ENCODE assay signal across 13 cellular contexts in genomic region chrX:153725832-153726285, GRCh38. TPM values are rescaled to one million over a fixed set of nuclear protein-coding genes. Genes with fewer than 3 reads are reported as not detected.
DNase-seq lines count a peak whose midpoint lies in the region; ATAC-seq, FAIRE-seq and TF ChIP-seq lines count a peak whose summit lies in the region.
"Had no signal": no experiment of that assay in that cellular context is flagged by ENCODE, and none has a peak within 500 bp of the region (broad histone marks: within the 10 kb centered on the region; RNA-seq: fewer than 3 reads in every experiment).

No MANE protein-coding gene starts in this region.

- FAIRE-seq in urothelium cell line (lab: Jason Lieb, UNC): no peak

- no peak overlapping the region for H3K9ac ChIP-seq in mammary epithelial cell (ENCODE audit: insufficient read depth, low read length)

- no peak overlapping the region for H3K27ac Mint-ChIP-seq in stimulated activated naive CD8-positive, alpha-beta T cell treated with anti-CD3 and anti-CD28 coated beads, Interleukin-15, Interleukin-2, amounts not matched to agents 100 ng/mL and 50 ng/mL, for 24 hours
- peak overlapping the region in 4 of 10 donors; percentile 41 to 86 (median 60) for H3K27ac Mint-ChIP-seq in naive thymus-derived CD8-positive, alpha-beta T cell

- no peak for DNase-seq in stimulated activated naive CD8-positive, alpha-beta T cell treated with anti-CD3 and anti-CD28 coated beads, Interleukin-15, Interleukin-2, amounts not matched to agents 100 U/mL and 50 U/mL, for 24 hours
- DNase-seq in mammary epithelial cell (no peak), urothelium cell line (ENCODE audit: low spot score) (no peak), NAMALWA (ENCODE audit: low spot score) (no peak)
- peak in 1 of 10 donors; percentile 15 for DNase-seq in naive thymus-derived CD8-positive, alpha-beta T cell
- no peak for DNase-seq in activated CD4-positive, alpha-beta T cell treated with anti-CD3 and anti-CD28 coated beads, Interleukin-2, amount 50 U/mL, for 1 hour
- DNase-seq: activated CD8-positive, alpha-beta memory T cell treated with anti-CD3 and anti-CD28 coated beads for 24 hours; NCI-H2029; stimulated activated CD4-positive, alpha-beta T cell treated with anti-CD3 and anti-CD28 coated beads, Interleukin-4, amount 100 ng/mL, for 1 hour had no signal

- peak overlapping the region; percentile 60 for H3K4me2 ChIP-seq in mammary epithelial cell (ENCODE audit: insufficient read depth, low read depth, low read length)

- H3K36me3 ChIP-seq in mammary epithelial cell (ENCODE audit: insufficient read depth, low read length): no peaks in the 10 kb centered on the region

- H3K4me1 ChIP-seq in mammary epithelial cell (ENCODE audit: insufficient read depth, low read length): peaks cover 30% of the 10 kb centered on the region

- CTCF ChIA-PET in mammary epithelial cell (lab: Charles Lee; ENCODE audit: low non-redundant PET): no interaction called here

- peaks cover 28% of the 10 kb centered on the region for H3K4me1 Mint-ChIP-seq in stimulated activated naive CD8-positive, alpha-beta T cell treated with anti-CD3 and anti-CD28 coated beads, Interleukin-15, Interleukin-2, amounts not matched to agents 100 ng/mL and 50 ng/mL, for 24 hours (ENCODE audit: low read depth)
- peaks cover 3 to 42% (median 32%) of the 10 kb centered on the region in 4 donors for H3K4me1 Mint-ChIP-seq in naive thymus-derived CD8-positive, alpha-beta T cell

- H3K36me3 Mint-ChIP-seq in stimulated activated naive CD8-positive, alpha-beta T cell treated with anti-CD3 and anti-CD28 coated beads, Interleukin-15, Interleukin-2, amounts not matched to agents 100 ng/mL and 50 ng/mL, for 24 hours (ENCODE audit: low read depth): peaks cover 8% of the 10 kb centered on the region
- peaks cover 0 to 14% (median 4%) of the 10 kb centered on the region in 3 donors for H3K36me3 Mint-ChIP-seq in naive thymus-derived CD8-positive, alpha-beta T cell

- H3K27me3 ChIP-seq in mammary epithelial cell (ENCODE audit: insufficient read depth, low read length): no peaks in the 10 kb centered on the region

- H3K4me3 ChIP-seq in mammary epithelial cell (replicated peaks in 1 of 3; ENCODE audit: insufficient read depth in 1 of 3, low read depth in 2 of 3, low read length in 3 of 3): no peak overlapping the region

- POLR2A ChIA-PET in naive thymus-derived CD8-positive, alpha-beta T cell (lab: Charles Lee): interaction anchor here (1.1 to 1.4 kb wide), 2 partner anchors 14 to 187 kb away, joined by 3 to 4 read pairs; no protein-coding TSS in a partner anchor

- TF ChIP-seq CTCF in mammary epithelial cell (conservative IDR thresholded peaks at IDR 0.05 in 1 of 2, IDR thresholded peaks at IDR 0.05 in 1 of 2; ENCODE audit: extremely low read depth in 1 of 2, insufficient read depth in 1 of 2, low read depth in 1 of 2, low read length in 2 of 2): no peak

- H3K79me2 ChIP-seq in mammary epithelial cell (ENCODE audit: insufficient read depth, low read length): peaks cover 30% of the 10 kb centered on the region

- intact Hi-C loops in mammary epithelial cell (cut with micrococcal nuclease): no loop called here

- peak overlapping the region; percentile 54 for H3K4me3 Mint-ChIP-seq in stimulated activated naive CD8-positive, alpha-beta T cell treated with anti-CD3 and anti-CD28 coated beads, Interleukin-15, Interleukin-2, amounts not matched to agents 100 ng/mL and 50 ng/mL, for 24 hours
- H3K4me3 Mint-ChIP-seq in naive thymus-derived CD8-positive, alpha-beta T cell: peak overlapping the region in 9 of 10 donors; percentile 29 to 86 (median 68)

- no peaks in the 10 kb centered on the region for H3K9me3 ChIP-seq in mammary epithelial cell (replicated peaks; ENCODE audit: insufficient read depth, low read length)

- 88% methylated on average over 16 of the region's 35 CpGs for WGBS in mammary epithelial cell (ENCODE audit: low coverage, missing lambda C conversion rate)

- H3K9me3 Mint-ChIP-seq in stimulated activated naive CD8-positive, alpha-beta T cell treated with anti-CD3 and anti-CD28 coated beads, Interleukin-15, Interleukin-2, amounts not matched to agents 100 ng/mL and 50 ng/mL, for 24 hours: no peaks in the 10 kb centered on the region
- H3K9me3 Mint-ChIP-seq in naive thymus-derived CD8-positive, alpha-beta T cell: no peaks in the 10 kb centered on the region

- H3K27me3 Mint-ChIP-seq in stimulated activated naive CD8-positive, alpha-beta T cell treated with anti-CD3 and anti-CD28 coated beads, Interleukin-15, Interleukin-2, amounts not matched to agents 100 ng/mL and 50 ng/mL, for 24 hours: no peaks in the 10 kb centered on the region
- H3K27me3 Mint-ChIP-seq in naive thymus-derived CD8-positive, alpha-beta T cell: no peaks in the 10 kb centered on the region

- BruUV-seq in mammary epithelial cell (replicated peaks; lab: Mats Ljungman, UMichigan): no TSS peak

- H4K20me1 ChIP-seq in mammary epithelial cell (ENCODE audit: insufficient read depth, low read length): no peaks in the 10 kb centered on the region

- dilution Hi-C loops in mammary epithelial cell (cut with HindIII; ENCODE audit: low sequenced_read_pairs): no loop called here

- in situ Hi-C loops in mammary epithelial cell (cut with MboI; ENCODE audit: low sequenced_read_pairs in 2 of 2): no loop called here

- H2AFZ ChIP-seq in mammary epithelial cell (ENCODE audit: low read depth, low read length): peak overlapping the region; percentile 60

- no peak overlapping the region for H3K27ac ChIP-seq in mammary epithelial cell (ENCODE audit: insufficient read depth, low read depth, low read length)

- no peak for ATAC-seq in stimulated activated naive CD8-positive, alpha-beta T cell treated with anti-CD3 and anti-CD28 coated beads, Interleukin-15, Interleukin-2, amounts not matched to agents 100 U/mL and 50 U/mL, for 24 hours
- ATAC-seq in naive thymus-derived CD8-positive, alpha-beta T cell: no peak
- ATAC-seq in HG02759 (IDR thresholded peaks at IDR 0.05; ENCODE audit: unreplicated experiment): no peak

RNA-seq across cellular contexts. Expression of gene ABCD1, which starts 1.2 kb away (rescaled TPM):
- 1 to 10 TPM; 4.0 to 5.7 TPM for total RNA-seq in mammary epithelial cell
- polyA plus RNA-seq in mammary epithelial cell: 1.7 TPM
- polyA minus RNA-seq in mammary epithelial cell: 22.6 TPM
- 1 to 10 TPM; 5.8 to 7.3 TPM for total RNA-seq in naive thymus-derived CD8-positive, alpha-beta T cell
- 1 to 10 TPM; 1.1 to 2.1 (median 2.0) TPM for polyA plus RNA-seq in naive thymus-derived CD8-positive, alpha-beta T cell

RNA-seq across cellular contexts. Expression of gene BCAP31, which starts 1.7 kb away (rescaled TPM):
- 100 to 1,000 TPM; 156 to 277 TPM for total RNA-seq in mammary epithelial cell
- 256 TPM for polyA plus RNA-seq in mammary epithelial cell
- 371 TPM for polyA minus RNA-seq in mammary epithelial cell
- total RNA-seq in naive thymus-derived CD8-positive, alpha-beta T cell: 100 to 1,000 TPM; 108 to 118 TPM
- 100 to 1,000 TPM; 298 to 328 (median 319) TPM for polyA plus RNA-seq in naive thymus-derived CD8-positive, alpha-beta T cell

RNA-seq across cellular contexts. Expression of gene SLC6A8, which starts 38.1 kb away (rescaled TPM):
- 10 to 100 TPM; 20.5 to 99.2 TPM for total RNA-seq in mammary epithelial cell
- polyA plus RNA-seq in mammary epithelial cell: 82.3 TPM
- polyA minus RNA-seq in mammary epithelial cell: 178 TPM
- under 1 TPM; 0.31 to 0.49 TPM for total RNA-seq in naive thymus-derived CD8-positive, alpha-beta T cell
- under 1 TPM in 2 of 3 donors, not detected in 1; 0.04 to 0.16 TPM for polyA plus RNA-seq in naive thymus-derived CD8-positive, alpha-beta T cell

RNA-seq across cellular contexts. Expression of gene PLXNB3, which starts 38.2 kb away (rescaled TPM):
- total RNA-seq in mammary epithelial cell: 10 to 100 TPM; 15.2 to 24.6 TPM
- 12.0 TPM for polyA plus RNA-seq in mammary epithelial cell
- polyA minus RNA-seq in mammary epithelial cell: 3.6 TPM
- under 1 TPM; 0.34 to 0.41 TPM for total RNA-seq in naive thymus-derived CD8-positive, alpha-beta T cell
- not detected for polyA plus RNA-seq in naive thymus-derived CD8-positive, alpha-beta T cell

RNA-seq across cellular contexts. Expression of gene PNCK, which starts 52.2 kb away (rescaled TPM):
- 1 to 10 TPM; 1.2 to 1.7 TPM for total RNA-seq in mammary epithelial cell
- 0.39 TPM for polyA plus RNA-seq in mammary epithelial cell
- not detected for polyA minus RNA-seq in mammary epithelial cell
- not detected for total RNA-seq in naive thymus-derived CD8-positive, alpha-beta T cell
- polyA plus RNA-seq in naive thymus-derived CD8-positive, alpha-beta T cell: not detected
- total RNA-seq: Daoy, glomerular endothelial cell had no signal

Comparison
In these comparisons a context has a peak if more than half of its experiments do, and no peak if none do; other contexts are left out.
1. RNA of gene SLC6A8, which starts 38.1 kb away (total RNA-seq): 20.5 to 99.2 TPM in mammary epithelial cell; 0.31 to 0.49 TPM in naive thymus-derived CD8-positive, alpha-beta T cell; every median in the first group is over 10 times any median in the second.